In the genomic region with DNA sequence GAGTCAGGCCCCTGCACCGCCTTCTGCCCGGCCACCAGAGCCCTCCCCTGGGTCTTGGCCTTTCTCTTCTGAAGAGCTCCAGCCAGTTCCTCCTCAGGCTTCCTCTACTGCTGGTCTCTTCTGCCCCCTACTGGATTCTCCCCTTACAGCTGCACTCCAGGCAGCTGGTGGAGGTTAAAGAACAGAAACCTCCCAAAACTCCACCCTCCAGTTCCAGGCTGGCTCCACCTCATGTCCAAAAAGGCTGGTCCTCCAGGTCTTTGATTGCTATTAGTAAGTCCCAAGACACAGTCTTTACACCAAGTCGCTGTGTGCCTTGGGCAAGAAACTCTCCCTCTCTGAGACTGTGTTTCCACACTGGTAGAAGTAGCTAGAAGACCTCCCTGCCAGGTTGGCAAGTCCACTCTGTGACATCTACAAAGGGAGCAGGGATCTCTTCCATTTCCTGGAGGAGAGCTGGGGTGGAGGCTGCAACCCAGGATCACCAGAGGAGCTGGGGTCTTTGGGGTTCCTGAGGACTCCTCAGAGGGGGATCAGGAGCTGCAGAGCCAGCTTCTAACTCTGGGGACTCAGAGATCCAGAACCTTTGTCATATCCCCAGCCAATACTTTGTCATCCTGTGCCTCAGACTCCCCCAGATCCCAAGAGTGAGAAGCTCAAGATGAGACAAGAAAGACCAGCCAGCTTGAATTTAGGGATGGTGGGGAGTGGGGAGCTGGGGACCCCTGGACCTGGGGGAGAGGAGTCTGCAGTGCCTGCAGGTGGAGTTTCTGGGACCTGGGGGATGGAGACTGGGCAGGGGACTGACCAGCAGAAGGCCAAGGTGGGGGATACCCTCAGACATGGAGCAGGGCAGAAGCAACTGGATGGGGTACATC, we compare ENCODE assay signal across 8 cellular contexts. TPM values are rescaled to one million over a fixed set of nuclear protein-coding genes. Genes with fewer than 3 reads are reported as not detected.
DNase-seq lines count a peak whose midpoint lies in the region; ATAC-seq and TF ChIP-seq lines count a peak whose summit lies in the region.

No MANE protein-coding gene starts in this region.

- no peak overlapping the region for H3K27ac ChIP-seq in endodermal cell (ENCODE audit: low read depth, low read length)

- TF ChIP-seq CTCF in endodermal cell (conservative IDR thresholded peaks at IDR 0.05): peak; percentile 94
- peak; percentile 52 for TF ChIP-seq CTCF in mesothelial cell of epicardium (IDR thresholded peaks at IDR 0.05; ENCODE audit: unreplicated experiment)

- no peaks in the 10 kb centered on the region for H3K4me1 ChIP-seq in endodermal cell (ENCODE audit: control insufficient read depth, insufficient read depth, low read length)

- no peaks in the 10 kb centered on the region for H3K36me3 Mint-ChIP-seq in activated CD4-positive, alpha-beta memory T cell treated with anti-CD3 and anti-CD28 coated beads, Interleukin-2, amount 10 ng/mL, durations not matched to agents 7 days and 5 days (ENCODE audit: low read depth)
- H3K36me3 Mint-ChIP-seq in endodermal cell (ENCODE audit: low read depth): no peaks in the 10 kb centered on the region
- no peaks in the 10 kb centered on the region for H3K36me3 Mint-ChIP-seq in mesothelial cell of epicardium

- no peak overlapping the region for H3K4me3 ChIP-seq in endodermal cell (ENCODE audit: low read length)

- H3K9me3 ChIP-seq in endodermal cell (ENCODE audit: control insufficient read depth, low read length): no peaks in the 10 kb centered on the region

- H3K27me3 ChIP-seq in endodermal cell (ENCODE audit: control insufficient read depth, insufficient read depth, low read length, poor library complexity, severe bottlenecking): peaks cover 29% of the 10 kb centered on the region

- no peaks in the 10 kb centered on the region for H3K9me3 Mint-ChIP-seq in activated CD4-positive, alpha-beta memory T cell treated with anti-CD3 and anti-CD28 coated beads, Interleukin-2, amount 10 ng/mL, durations not matched to agents 7 days and 5 days
- H3K9me3 Mint-ChIP-seq in endodermal cell (no peaks in the 10 kb centered on the region), mesothelial cell of epicardium (no peaks in the 10 kb centered on the region)

- no peaks in the 10 kb centered on the region for H3K36me3 ChIP-seq in endodermal cell (ENCODE audit: control insufficient read depth, insufficient read depth, low read length)

- H3K4me3 Mint-ChIP-seq in activated CD4-positive, alpha-beta memory T cell treated with anti-CD3 and anti-CD28 coated beads, Interleukin-2, amount 10 ng/mL, durations not matched to agents 7 days and 5 days: no peak overlapping the region
- H3K4me3 Mint-ChIP-seq in endodermal cell (no peak overlapping the region), mesothelial cell of epicardium (no peak overlapping the region)

- peak; percentile 40 for ATAC-seq in HG02885 (IDR thresholded peaks at IDR 0.05; ENCODE audit: poor library complexity, unreplicated experiment)
- ATAC-seq in HG03520 (IDR thresholded peaks at IDR 0.05; ENCODE audit: unreplicated experiment): no peak

- no peak overlapping the region for H3K9ac ChIP-seq in endodermal cell (ENCODE audit: extremely low read depth, low read length, poor library complexity, severe bottlenecking)

- POLR2A ChIA-PET in activated CD4-positive, alpha-beta memory T cell treated with anti-CD3 and anti-CD28 coated beads, Interleukin-2, amount 10 ng/mL, durations not matched to agents 7 days and 5 days (lab: Charles Lee): interaction anchor here (0.6 to 2.1 kb wide), 16 partner anchors 11 to 131 kb away, joined by 3 to 13 read pairs (median 3); no protein-coding TSS in a partner anchor

- peaks cover 22% of the 10 kb centered on the region for H3K4me1 Mint-ChIP-seq in activated CD4-positive, alpha-beta memory T cell treated with anti-CD3 and anti-CD28 coated beads, Interleukin-2, amount 10 ng/mL, durations not matched to agents 7 days and 5 days
- H3K4me1 Mint-ChIP-seq in endodermal cell (no peaks in the 10 kb centered on the region), mesothelial cell of epicardium (no peaks in the 10 kb centered on the region)

- peak; percentile 65 for DNase-seq in DMS153 (lab: John Stamatoyannopoulos, UW)
- DNase-seq in NCI-H82 treated with DMSO at 0.1 percent for 48 hours (lab: John Stamatoyannopoulos, UW; ENCODE audit: unreplicated experiment): peak; percentile 20
- peak; percentile 78 for DNase-seq in activated CD4-positive, alpha-beta memory T cell treated with anti-CD3 and anti-CD28 coated beads, Interleukin-2, amount 10 ng/mL, durations not matched to agents 7 days and 5 days
- DNase-seq in endodermal cell: peak; percentile 94
- DNase-seq in mesothelial cell of epicardium (ENCODE audit: low spot score in 2 of 2, unreplicated experiment in 2 of 2): peak in 1 of 2 experiments; percentile 50
- DNase-seq in stimulated activated naive CD4-positive, alpha-beta T cell treated with Interleukin-2 at 50 U/mL for 16 hours (lab: John Stamatoyannopoulos, UW): peak; percentile 42

- CTCF ChIA-PET in activated CD4-positive, alpha-beta memory T cell treated with anti-CD3 and anti-CD28 coated beads, Interleukin-2, amount 10 ng/mL, durations not matched to agents 7 days and 5 days (lab: Charles Lee): interaction anchor here (0.7 to 10.3 kb wide), 54 partner anchors 8 to 420 kb away, joined by 3 to 235 read pairs (median 6); a partner anchor contains a TSS

- 14 to 17% methylated on average over 1 to 3 of the region's 3 CpGs for WGBS in endodermal cell (ENCODE audit: insufficient coverage in 1 of 2, insufficient read length in 1 of 2), 2 experiments

- H3K27me3 Mint-ChIP-seq in activated CD4-positive, alpha-beta memory T cell treated with anti-CD3 and anti-CD28 coated beads, Interleukin-2, amount 10 ng/mL, durations not matched to agents 7 days and 5 days: peaks cover 38% of the 10 kb centered on the region
- H3K27me3 Mint-ChIP-seq in endodermal cell (ENCODE audit: insufficient read depth) (peaks cover 37% of the 10 kb centered on the region), mesothelial cell of epicardium (ENCODE audit: low read depth) (peaks cover 79% of the 10 kb centered on the region)

- no peak overlapping the region for H3K27ac Mint-ChIP-seq in activated CD4-positive, alpha-beta memory T cell treated with anti-CD3 and anti-CD28 coated beads, Interleukin-2, amount 10 ng/mL, durations not matched to agents 7 days and 5 days
- H3K27ac Mint-ChIP-seq in endodermal cell: no peak overlapping the region
- H3K27ac Mint-ChIP-seq in mesothelial cell of epicardium: no peak overlapping the region

RNA-seq across cellular contexts. Expression of a gene that starts 3.4 kb away (rescaled TPM):
- total RNA-seq in activated CD4-positive, alpha-beta memory T cell treated with anti-CD3 and anti-CD28 coated beads, Interleukin-2, amount 10 ng/mL, durations not matched to agents 7 days and 5 days: not detected
- not detected for total RNA-seq in endodermal cell
- polyA plus RNA-seq in endodermal cell (2013, experiment 1 of 2): not detected
- not detected for polyA plus RNA-seq in endodermal cell (2013, experiment 2 of 2)
- not detected in 3 replicates for total RNA-seq in mesothelial cell of epicardium
